In the genomic region with DNA sequence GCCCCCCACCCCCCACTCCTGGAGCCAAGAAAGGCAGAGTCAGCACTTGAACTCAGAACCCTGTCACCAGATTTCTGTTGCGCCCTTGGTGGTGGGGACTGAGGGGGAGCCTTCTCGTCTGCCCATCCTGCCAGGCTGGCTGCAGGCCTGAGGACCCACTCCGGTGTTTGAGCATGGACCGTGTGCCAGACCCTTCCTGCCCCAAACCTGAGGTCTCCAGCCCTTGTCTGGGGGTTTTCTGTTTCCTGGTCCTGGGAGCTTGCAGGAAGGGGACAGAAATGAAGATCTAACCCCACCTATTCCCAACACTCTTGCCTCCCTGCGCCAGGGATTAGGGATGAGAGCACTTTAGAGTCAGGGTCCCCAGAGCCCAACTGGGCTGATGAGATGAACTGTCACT, we compare ENCODE assay signal across 1 cellular context.
TF ChIP-seq lines count a peak whose summit lies in the region.

No MANE protein-coding gene starts in this region.

TF ChIP-seq in GM23338, 12 proteins besides CTCF, POLR2A, EP300 and RAD21 (continued from another document):
- TF ChIP-seq, protein P1, sequence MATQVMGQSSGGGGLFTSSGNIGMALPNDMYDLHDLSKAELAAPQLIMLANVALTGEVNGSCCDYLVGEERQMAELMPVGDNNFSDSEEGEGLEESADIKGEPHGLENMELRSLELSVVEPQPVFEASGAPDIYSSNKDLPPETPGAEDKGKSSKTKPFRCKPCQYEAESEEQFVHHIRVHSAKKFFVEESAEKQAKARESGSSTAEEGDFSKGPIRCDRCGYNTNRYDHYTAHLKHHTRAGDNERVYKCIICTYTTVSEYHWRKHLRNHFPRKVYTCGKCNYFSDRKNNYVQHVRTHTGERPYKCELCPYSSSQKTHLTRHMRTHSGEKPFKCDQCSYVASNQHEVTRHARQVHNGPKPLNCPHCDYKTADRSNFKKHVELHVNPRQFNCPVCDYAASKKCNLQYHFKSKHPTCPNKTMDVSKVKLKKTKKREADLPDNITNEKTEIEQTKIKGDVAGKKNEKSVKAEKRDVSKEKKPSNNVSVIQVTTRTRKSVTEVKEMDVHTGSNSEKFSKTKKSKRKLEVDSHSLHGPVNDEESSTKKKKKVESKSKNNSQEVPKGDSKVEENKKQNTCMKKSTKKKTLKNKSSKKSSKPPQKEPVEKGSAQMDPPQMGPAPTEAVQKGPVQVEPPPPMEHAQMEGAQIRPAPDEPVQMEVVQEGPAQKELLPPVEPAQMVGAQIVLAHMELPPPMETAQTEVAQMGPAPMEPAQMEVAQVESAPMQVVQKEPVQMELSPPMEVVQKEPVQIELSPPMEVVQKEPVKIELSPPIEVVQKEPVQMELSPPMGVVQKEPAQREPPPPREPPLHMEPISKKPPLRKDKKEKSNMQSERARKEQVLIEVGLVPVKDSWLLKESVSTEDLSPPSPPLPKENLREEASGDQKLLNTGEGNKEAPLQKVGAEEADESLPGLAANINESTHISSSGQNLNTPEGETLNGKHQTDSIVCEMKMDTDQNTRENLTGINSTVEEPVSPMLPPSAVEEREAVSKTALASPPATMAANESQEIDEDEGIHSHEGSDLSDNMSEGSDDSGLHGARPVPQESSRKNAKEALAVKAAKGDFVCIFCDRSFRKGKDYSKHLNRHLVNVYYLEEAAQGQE (IDR thresholded peaks at IDR 0.05; ENCODE audit: unreplicated experiment) = no peak
- TF ChIP-seq CREB1 (CRISPR knock-in tag; IDR thresholded peaks at IDR 0.05; ENCODE audit: low read depth) (no peak), ZNF114 (CRISPR knock-in tag; IDR thresholded peaks at IDR 0.05) (no peak), STAT1 (IDR thresholded peaks at IDR 0.05; ENCODE audit: unreplicated experiment) (no peak), EZH2 (IDR thresholded peaks at IDR 0.05; ENCODE audit: low read depth, unreplicated experiment) (no peak), ZNF331 (CRISPR knock-in tag; IDR thresholded peaks at IDR 0.05; ENCODE audit: low read depth) (no peak)
- TF ChIP-seq, protein P2, sequence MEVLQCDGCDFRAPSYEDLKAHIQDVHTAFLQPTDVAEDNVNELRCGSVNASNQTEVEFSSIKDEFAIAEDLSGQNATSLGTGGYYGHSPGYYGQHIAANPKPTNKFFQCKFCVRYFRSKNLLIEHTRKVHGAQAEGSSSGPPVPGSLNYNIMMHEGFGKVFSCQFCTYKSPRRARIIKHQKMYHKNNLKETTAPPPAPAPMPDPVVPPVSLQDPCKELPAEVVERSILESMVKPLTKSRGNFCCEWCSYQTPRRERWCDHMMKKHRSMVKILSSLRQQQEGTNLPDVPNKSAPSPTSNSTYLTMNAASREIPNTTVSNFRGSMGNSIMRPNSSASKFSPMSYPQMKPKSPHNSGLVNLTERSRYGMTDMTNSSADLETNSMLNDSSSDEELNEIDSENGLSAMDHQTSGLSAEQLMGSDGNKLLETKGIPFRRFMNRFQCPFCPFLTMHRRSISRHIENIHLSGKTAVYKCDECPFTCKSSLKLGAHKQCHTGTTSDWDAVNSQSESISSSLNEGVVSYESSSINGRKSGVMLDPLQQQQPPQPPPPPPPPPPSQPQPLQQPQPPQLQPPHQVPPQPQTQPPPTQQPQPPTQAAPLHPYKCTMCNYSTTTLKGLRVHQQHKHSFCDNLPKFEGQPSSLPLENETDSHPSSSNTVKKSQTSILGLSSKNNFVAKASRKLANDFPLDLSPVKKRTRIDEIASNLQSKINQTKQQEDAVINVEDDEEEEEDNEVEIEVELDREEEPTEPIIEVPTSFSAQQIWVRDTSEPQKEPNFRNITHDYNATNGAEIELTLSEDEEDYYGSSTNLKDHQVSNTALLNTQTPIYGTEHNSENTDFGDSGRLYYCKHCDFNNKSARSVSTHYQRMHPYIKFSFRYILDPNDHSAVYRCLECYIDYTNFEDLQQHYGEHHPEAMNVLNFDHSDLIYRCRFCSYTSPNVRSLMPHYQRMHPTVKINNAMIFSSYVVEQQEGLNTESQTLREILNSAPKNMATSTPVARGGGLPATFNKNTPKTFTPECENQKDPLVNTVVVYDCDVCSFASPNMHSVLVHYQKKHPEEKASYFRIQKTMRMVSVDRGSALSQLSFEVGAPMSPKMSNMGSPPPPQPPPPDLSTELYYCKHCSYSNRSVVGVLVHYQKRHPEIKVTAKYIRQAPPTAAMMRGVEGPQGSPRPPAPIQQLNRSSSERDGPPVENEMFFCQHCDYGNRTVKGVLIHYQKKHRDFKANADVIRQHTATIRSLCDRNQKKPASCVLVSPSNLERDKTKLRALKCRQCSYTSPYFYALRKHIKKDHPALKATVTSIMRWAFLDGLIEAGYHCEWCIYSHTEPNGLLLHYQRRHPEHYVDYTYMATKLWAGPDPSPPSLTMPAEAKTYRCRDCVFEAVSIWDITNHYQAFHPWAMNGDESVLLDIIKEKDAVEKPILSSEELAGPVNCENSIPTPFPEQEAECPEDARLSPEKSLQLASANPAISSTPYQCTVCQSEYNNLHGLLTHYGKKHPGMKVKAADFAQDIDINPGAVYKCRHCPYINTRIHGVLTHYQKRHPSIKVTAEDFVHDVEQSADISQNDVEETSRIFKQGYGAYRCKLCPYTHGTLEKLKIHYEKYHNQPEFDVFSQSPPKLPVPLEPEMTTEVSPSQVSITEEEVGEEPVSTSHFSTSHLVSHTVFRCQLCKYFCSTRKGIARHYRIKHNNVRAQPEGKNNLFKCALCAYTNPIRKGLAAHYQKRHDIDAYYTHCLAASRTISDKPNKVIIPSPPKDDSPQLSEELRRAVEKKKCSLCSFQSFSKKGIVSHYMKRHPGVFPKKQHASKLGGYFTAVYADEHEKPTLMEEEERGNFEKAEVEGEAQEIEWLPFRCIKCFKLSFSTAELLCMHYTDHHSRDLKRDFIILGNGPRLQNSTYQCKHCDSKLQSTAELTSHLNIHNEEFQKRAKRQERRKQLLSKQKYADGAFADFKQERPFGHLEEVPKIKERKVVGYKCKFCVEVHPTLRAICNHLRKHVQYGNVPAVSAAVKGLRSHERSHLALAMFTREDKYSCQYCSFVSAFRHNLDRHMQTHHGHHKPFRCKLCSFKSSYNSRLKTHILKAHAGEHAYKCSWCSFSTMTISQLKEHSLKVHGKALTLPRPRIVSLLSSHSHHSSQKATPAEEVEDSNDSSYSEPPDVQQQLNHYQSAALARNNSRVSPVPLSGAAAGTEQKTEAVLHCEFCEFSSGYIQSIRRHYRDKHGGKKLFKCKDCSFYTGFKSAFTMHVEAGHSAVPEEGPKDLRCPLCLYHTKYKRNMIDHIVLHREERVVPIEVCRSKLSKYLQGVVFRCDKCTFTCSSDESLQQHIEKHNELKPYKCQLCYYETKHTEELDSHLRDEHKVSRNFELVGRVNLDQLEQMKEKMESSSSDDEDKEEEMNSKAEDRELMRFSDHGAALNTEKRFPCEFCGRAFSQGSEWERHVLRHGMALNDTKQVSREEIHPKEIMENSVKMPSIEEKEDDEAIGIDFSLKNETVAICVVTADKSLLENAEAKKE (CRISPR knock-in tag; IDR thresholded peaks at IDR 0.05) = no peak
